Comparison of ENCODE assay signal across 8 cellular contexts in genomic region chr11:95147364-95147905, GRCh38. TPM values are rescaled to one million over a fixed set of nuclear protein-coding genes. Genes with fewer than 3 reads are reported as not detected.
DNase-seq lines count a peak whose midpoint lies in the region; ATAC-seq and TF ChIP-seq lines count a peak whose summit lies in the region.

No MANE protein-coding gene starts in this region.

- intact Hi-C loops in mammary epithelial cell (cut with micrococcal nuclease), result loop anchor here (1.0 to 5.0 kb wide), 3 partner anchors 40 to 265 kb away; no protein-coding TSS in a partner anchor
- intact Hi-C loops in CD8-positive, alpha-beta T cell (cut with DNase I, micrococcal nuclease), result loop anchor here in 1 of 2 experiments (5.0 to 10.0 kb wide), 2 partner anchors 525 to 603 kb away; partner anchors contain the start of gene FUT4

- peaks cover 15% of the 10 kb centered on the region for H3K27me3 Mint-ChIP-seq in CD8-positive, alpha-beta T cell (ENCODE audit: low read depth)

- CTCF ChIA-PET in mammary epithelial cell (lab: Charles Lee; ENCODE audit: low non-redundant PET), result interaction anchor here (0.6 kb wide), 1 partner anchor 524 kb away, joined by 5 read pairs; no protein-coding TSS in a partner anchor
- CTCF ChIA-PET in CD8-positive, alpha-beta T cell (lab: Charles Lee), result interaction anchor here (0.7 to 17.6 kb wide), 8 partner anchors 12 to 617 kb away, joined by 3 to 400 read pairs (median 4); partner anchors contain the start of genes ENDOD1 and SRSF8

- no peak overlapping the region for H3K27ac ChIP-seq in BLaER1 treated with 17β-estradiol and CSF1 and Interleukin-3, amounts not matched to agents 10 nM and 100 nM
- H3K27ac ChIP-seq in mammary epithelial cell (ENCODE audit: insufficient read depth, low read depth, low read length) (peak overlapping the region; percentile 55), muscle layer of colon (ENCODE audit: low read depth, low read length) (peak overlapping the region; percentile 39)
- no peak overlapping the region for H3K27ac ChIP-seq in CD8-positive, alpha-beta T cell (ENCODE audit: low read depth, low read length)

- WGBS in mammary epithelial cell (ENCODE audit: low coverage, missing lambda C conversion rate), result 2% methylated on average over 4 of the region's 4 CpGs

- H3K4me3 ChIP-seq in BLaER1 treated with 17β-estradiol and CSF1 and Interleukin-3, amounts not matched to agents 10 nM and 100 nM, result no peak overlapping the region
- H3K4me3 ChIP-seq in mammary epithelial cell (replicated peaks in 1 of 3; ENCODE audit: insufficient read depth in 1 of 3, low read depth in 2 of 3, low read length in 3 of 3), result no peak overlapping the region
- H3K4me3 ChIP-seq in muscle layer of colon (ENCODE audit: low read depth in 1 of 2, low read length in 2 of 2), result no peak overlapping the region
- no peak overlapping the region for H3K4me3 ChIP-seq in CD8-positive, alpha-beta T cell (ENCODE audit: low read depth, low read length)

- peak overlapping the region in 7 of 11 experiments; percentile 39 to 77 (median 61); a peak in 14 of 22 replicates for H3K4me2 ChIP-seq in BLaER1 treated with 17β-estradiol and CSF1 and Interleukin-3, amounts not matched to agents 10 nM and 100 nM
- H3K4me2 ChIP-seq in mammary epithelial cell (ENCODE audit: insufficient read depth, low read depth, low read length), result peak overlapping the region; percentile 44

- ATAC-seq in CD8-positive, alpha-beta T cell, result no peak
- ATAC-seq in GM19452 (IDR thresholded peaks at IDR 0.05; ENCODE audit: unreplicated experiment) (no peak), GM21786 (IDR thresholded peaks at IDR 0.05; ENCODE audit: unreplicated experiment) (no peak)

- no peak overlapping the region for H3K27ac Mint-ChIP-seq in CD8-positive, alpha-beta T cell

- peaks cover 14% of the 10 kb centered on the region for H3K4me1 Mint-ChIP-seq in CD8-positive, alpha-beta T cell (ENCODE audit: low read depth)

- H3K9ac ChIP-seq in BLaER1 treated with 17β-estradiol and CSF1 and Interleukin-3, amounts not matched to agents 10 nM and 100 nM, result no peak overlapping the region
- H3K9ac ChIP-seq in mammary epithelial cell (ENCODE audit: insufficient read depth, low read length) (peak overlapping the region; percentile 25), muscle layer of colon (ENCODE audit: low read length) (no peak overlapping the region)

- no peak for TF ChIP-seq CTCF in mammary epithelial cell (conservative IDR thresholded peaks at IDR 0.05 in 1 of 2, IDR thresholded peaks at IDR 0.05 in 1 of 2; ENCODE audit: extremely low read depth in 1 of 2, insufficient read depth in 1 of 2, low read depth in 1 of 2, low read length in 2 of 2)
- TF ChIP-seq CTCF in CD8-positive, alpha-beta T cell (IDR thresholded peaks at IDR 0.05), result no peak

- H3K4me1 ChIP-seq in BLaER1 treated with 17β-estradiol and CSF1 and Interleukin-3, amounts not matched to agents 10 nM and 100 nM, result peaks cover 39 to 69% (median 62%) of the 10 kb centered on the region in 10 experiments
- H3K4me1 ChIP-seq in mammary epithelial cell (ENCODE audit: insufficient read depth, low read length) (peaks cover 56% of the 10 kb centered on the region), muscle layer of colon (ENCODE audit: insufficient read depth, low read length) (peaks cover 25% of the 10 kb centered on the region)
- H3K4me1 ChIP-seq in CD8-positive, alpha-beta T cell (ENCODE audit: insufficient read depth, low read length), result peaks cover 7% of the 10 kb centered on the region

- H4K20me1 ChIP-seq in BLaER1 treated with 17β-estradiol and CSF1 and Interleukin-3, amounts not matched to agents 10 nM and 100 nM, result no peaks in the 10 kb centered on the region; a peak in 1 of 22 replicates
- H4K20me1 ChIP-seq in mammary epithelial cell (ENCODE audit: insufficient read depth, low read length), result no peaks in the 10 kb centered on the region

- H3K9me3 Mint-ChIP-seq in CD8-positive, alpha-beta T cell, result no peaks in the 10 kb centered on the region

- no peaks in the 10 kb centered on the region for H3K36me3 Mint-ChIP-seq in CD8-positive, alpha-beta T cell

- POLR2A ChIA-PET in CD8-positive, alpha-beta T cell (lab: Charles Lee), result interaction anchor here (1.0 to 2.2 kb wide), 4 partner anchors 57 to 558 kb away, joined by 3 to 6 read pairs (median 4); partner anchors contain the start of genes ENDOD1 and SRSF8

- peak overlapping the region; percentile 48 for H2AFZ ChIP-seq in mammary epithelial cell (ENCODE audit: low read depth, low read length)

- no peaks in the 10 kb centered on the region for H3K9me3 ChIP-seq in BLaER1 treated with 17β-estradiol and CSF1 and Interleukin-3, amounts not matched to agents 10 nM and 100 nM (replicated peaks in 1 of 11)
- H3K9me3 ChIP-seq in mammary epithelial cell (replicated peaks; ENCODE audit: insufficient read depth, low read length) (no peaks in the 10 kb centered on the region), muscle layer of colon (ENCODE audit: low read length) (no peaks in the 10 kb centered on the region)
- H3K9me3 ChIP-seq in CD8-positive, alpha-beta T cell (ENCODE audit: low read length), result no peaks in the 10 kb centered on the region

- in situ Hi-C loops in mammary epithelial cell (cut with MboI; ENCODE audit: low sequenced_read_pairs in 2 of 2), result loop anchor here (10.0 kb wide), 2 partner anchors 53 to 73 kb away; no protein-coding TSS in a partner anchor

- H3K79me2 ChIP-seq in mammary epithelial cell (ENCODE audit: insufficient read depth, low read length), result no peaks in the 10 kb centered on the region

- DNase-seq in M059J (ENCODE audit: low read depth) (peak; percentile 81), mammary epithelial cell (peak; percentile 88), NCI-H128 (lab: John Stamatoyannopoulos, UW; ENCODE audit: unreplicated experiment) (no peak)
- no peak for DNase-seq in CD8-positive, alpha-beta T cell

- H3K4me3 Mint-ChIP-seq in CD8-positive, alpha-beta T cell, result no peak overlapping the region

- H3K27me3 ChIP-seq in BLaER1 treated with 17β-estradiol and CSF1 and Interleukin-3, amounts not matched to agents 10 nM and 100 nM, result peaks cover 4 to 15% (median 7%) of the 10 kb centered on the region in 11 experiments; a peak in 11 of 22 replicates
- H3K27me3 ChIP-seq in mammary epithelial cell (ENCODE audit: insufficient read depth, low read length), result no peaks in the 10 kb centered on the region
- H3K27me3 ChIP-seq in muscle layer of colon (ENCODE audit: control insufficient read depth in 1 of 2, insufficient read depth in 2 of 2, low read length in 2 of 2), result no peaks in the 10 kb centered on the region
- no peaks in the 10 kb centered on the region for H3K27me3 ChIP-seq in CD8-positive, alpha-beta T cell (ENCODE audit: insufficient read depth, low read length)

- BruUV-seq in mammary epithelial cell (replicated peaks; lab: Mats Ljungman, UMichigan), result no TSS peak

- no peaks in the 10 kb centered on the region for H3K36me3 ChIP-seq in BLaER1 treated with 17β-estradiol and CSF1 and Interleukin-3, amounts not matched to agents 10 nM and 100 nM
- no peaks in the 10 kb centered on the region for H3K36me3 ChIP-seq in mammary epithelial cell (ENCODE audit: insufficient read depth, low read length)
- H3K36me3 ChIP-seq in muscle layer of colon (ENCODE audit: insufficient read depth, low read length), result no peaks in the 10 kb centered on the region
- no peaks in the 10 kb centered on the region for H3K36me3 ChIP-seq in CD8-positive, alpha-beta T cell (ENCODE audit: insufficient read depth, low read length)

- dilution Hi-C loops in mammary epithelial cell (cut with HindIII; ENCODE audit: low sequenced_read_pairs), result loop anchor here (5.0 kb wide), 1 partner anchor 80 kb away; the partner anchor contains the start of gene SRSF8

RNA-seq across cellular contexts. Expression of gene ENDOD1, which starts 57.8 kb away (rescaled TPM):
- total RNA-seq in M059J (2014; rRNA removed; shearing (Covaris generic)), result 12.5 and 19.0 TPM in 2 replicates
- 100 to 1,000 TPM in 1 of 2 donors, 10 to 100 TPM in 1; 47.9 to 206 TPM for total RNA-seq in mammary epithelial cell
- 37.2 TPM for polyA plus RNA-seq in mammary epithelial cell
- polyA minus RNA-seq in mammary epithelial cell, result 66.9 TPM
- total RNA-seq in CD8-positive, alpha-beta T cell, result 1 to 10 TPM; 5.6 to 5.9 TPM

Comparison
In these comparisons a context has a peak if more than half of its experiments do, and no peak if none do; other contexts are left out.
1. H3K27ac ChIP-seq: peak in mammary epithelial cell (single experiment) and muscle layer of colon (single experiment); none in BLaER1 treated with 17β-estradiol and CSF1 and Interleukin-3, amounts not matched to agents 10 nM and 100 nM (0 of 11) and CD8-positive, alpha-beta T cell (single experiment).
2. DNase-seq: peak in M059J (single experiment) and mammary epithelial cell (single experiment); none in NCI-H128 (single experiment) and CD8-positive, alpha-beta T cell (0 of 7).